In genomic region chr2:54396798-54397197, GRCh38 we compare ENCODE assay signal across 29 cellular contexts.
"Had no signal": no experiment of that assay in that cellular context is flagged by ENCODE, and none has a peak within 500 bp of the region (broad histone marks: within the 10 kb centered on the region; RNA-seq: fewer than 3 reads in every experiment).

No MANE protein-coding gene starts in this region.

- H3K27ac ChIP-seq: neutrophil, ovary, parathyroid adenoma, psoas muscle, skin epidermis, spleen, suprapubic skin, testis, tibial artery, transverse colon, upper lobe of right lung, uterus had no signal

- H2AFZ ChIP-seq: parathyroid adenoma had no signal

- ATAC-seq: naive thymus-derived CD8-positive, alpha-beta T cell; psoas muscle; right cardiac atrium; sciatic nerve; stimulated activated memory B cell treated with anti-CD40 and anti-IgM and Interleukin-4, amounts not matched to agents 10 μg/mL and 1 μg/mL and 100 μg/mL, for 72 hours; stimulated activated naive CD8-positive, alpha-beta T cell treated with anti-CD3 and anti-CD28 coated beads, Interleukin-15, amount 100 ng/mL, for 72 hours; stimulated activated naive CD8-positive, alpha-beta T cell treated with anti-CD3 and anti-CD28 coated beads, Interleukin-15, Interleukin-2, amounts not matched to agents 100 U/mL and 50 U/mL, for 24 hours; upper lobe of right lung had no signal

- H3K79me2 ChIP-seq: parathyroid adenoma had no signal

- DNase-seq: naive thymus-derived CD8-positive, alpha-beta T cell; nephron progenitor cell; nucleus accumbens; ovary; posterior cingulate gyrus; psoas muscle; right cardiac atrium; spleen; stimulated activated CD4-positive, alpha-beta T cell treated with anti-CD3 and anti-CD28 coated beads, Interleukin-12 subunit alpha, Interleukin-12 subunit beta, amount 100 ng/mL, for 4 hours; stimulated activated CD4-positive, alpha-beta T cell treated with anti-CD3 and anti-CD28 coated beads, Interleukin-1b, Interleukin-23, amount 100 ng/mL, for 48 hours; stimulated activated CD4-positive, alpha-beta T cell treated with anti-CD3 and anti-CD28 coated beads, Interleukin-4, amount 100 ng/mL, for 1 hour; stimulated activated CD4-positive, alpha-beta T cell treated with anti-CD3 and anti-CD28 coated beads, Interleukin-4, amount 100 ng/mL, for 4 hours; stimulated activated CD8-positive, alpha-beta memory T cell treated with anti-CD3 and anti-CD28 coated beads, Interleukin-4, amount 100 ng/mL, for 48 hours; stimulated activated naive CD4-positive, alpha-beta T cell; stimulated activated naive CD8-positive, alpha-beta T cell treated with anti-CD3 and anti-CD28 coated beads, Interleukin-15, amount 100 ng/mL, for 72 hours; stimulated activated naive CD8-positive, alpha-beta T cell treated with anti-CD3 and anti-CD28 coated beads, Interleukin-15, Interleukin-2, amounts not matched to agents 100 U/mL and 50 U/mL, for 24 hours; substantia nigra; testis; tibial artery; transverse colon; upper lobe of right lung; uterus had no signal

- H3K9me3 ChIP-seq: neutrophil, ovary, psoas muscle, suprapubic skin, testis, tibial artery, transverse colon, upper lobe of right lung, uterus had no signal

- H3K27me3 ChIP-seq: ovary, spleen, suprapubic skin, testis, tibial artery, transverse colon, upper lobe of right lung, uterus had no signal

- H3K36me3 ChIP-seq: neutrophil, ovary, spleen, suprapubic skin, tibial artery, transverse colon, upper lobe of right lung, uterus had no signal

- H3K9ac ChIP-seq: parathyroid adenoma had no signal

- H3K4me3 ChIP-seq: ovary, psoas muscle, skin epidermis, smooth muscle cell, spleen, suprapubic skin, testis, tibial artery, transverse colon, upper lobe of right lung, uterus had no signal

- H3K4me2 ChIP-seq: smooth muscle cell had no signal

- H3K4me1 ChIP-seq: parathyroid adenoma, psoas muscle, testis, transverse colon, uterus had no signal
